In genomic region chr7:55477781-55478374, GRCh38 we compare ENCODE assay signal across 12 cellular contexts.
A peak's percentile ranks its signal among the peaks of the same experiment; 100 is the strongest.
DNase-seq lines count a peak whose midpoint lies in the region; ATAC-seq and TF ChIP-seq lines count a peak whose summit lies in the region.
"Had no signal": no experiment of that assay in that cellular context is flagged by ENCODE, and none has a peak within 500 bp of the region (broad histone marks: within the 10 kb centered on the region; RNA-seq: fewer than 3 reads in every experiment).

No MANE protein-coding gene starts in this region.

- H3K9me3 Mint-ChIP-seq in natural killer cell treated with Interleukin-12 subunit alpha and Interleukin-12 subunit beta and Interleukin-15 and Interleukin-18, amount 100 ng/mL, for 72 hours, result no peaks in the 10 kb centered on the region
- H3K9me3 Mint-ChIP-seq in activated CD8-positive, alpha-beta memory T cell treated with anti-CD3 and anti-CD28 coated beads, Interleukin-2, amount 10 ng/mL, durations not matched to agents 7 days and 5 days (ENCODE audit: low read depth), result no peaks in the 10 kb centered on the region
- H3K9me3 Mint-ChIP-seq: activated T-cell treated with anti-CD3 and anti-CD28 coated beads, Interleukin-2, amount 50 U/mL, for 72 hours; stimulated activated naive CD8-positive, alpha-beta T cell treated with anti-CD3 and anti-CD28 coated beads, Interleukin-15, Interleukin-2, amounts not matched to agents 100 ng/mL and 50 ng/mL, for 24 hours had no signal

- H3K27ac Mint-ChIP-seq in natural killer cell treated with Interleukin-12 subunit alpha and Interleukin-12 subunit beta and Interleukin-15 and Interleukin-18, amount 100 ng/mL, for 72 hours, result peak overlapping the region in 1 of 2 donors; percentile 13
- no peak overlapping the region for H3K27ac Mint-ChIP-seq in activated CD8-positive, alpha-beta memory T cell treated with anti-CD3 and anti-CD28 coated beads, Interleukin-2, amount 10 ng/mL, durations not matched to agents 7 days and 5 days
- H3K27ac Mint-ChIP-seq: activated T-cell treated with anti-CD3 and anti-CD28 coated beads, Interleukin-2, amount 50 U/mL, for 72 hours; stimulated activated naive CD8-positive, alpha-beta T cell treated with anti-CD3 and anti-CD28 coated beads, Interleukin-15, Interleukin-2, amounts not matched to agents 100 ng/mL and 50 ng/mL, for 24 hours had no signal

- H3K4me3 Mint-ChIP-seq in natural killer cell treated with Interleukin-12 subunit alpha and Interleukin-12 subunit beta and Interleukin-15 and Interleukin-18, amount 100 ng/mL, for 72 hours, result no peak overlapping the region
- H3K4me3 Mint-ChIP-seq in activated CD8-positive, alpha-beta memory T cell treated with anti-CD3 and anti-CD28 coated beads, Interleukin-2, amount 10 ng/mL, durations not matched to agents 7 days and 5 days, result no peak overlapping the region
- H3K4me3 Mint-ChIP-seq: activated T-cell treated with anti-CD3 and anti-CD28 coated beads, Interleukin-2, amount 50 U/mL, for 72 hours; stimulated activated naive CD8-positive, alpha-beta T cell treated with anti-CD3 and anti-CD28 coated beads, Interleukin-15, Interleukin-2, amounts not matched to agents 100 ng/mL and 50 ng/mL, for 24 hours had no signal

- DNase-seq in ELR (ENCODE audit: low read depth) (peak; percentile 93), Peyer's patch (peak in 2 of 3 donors; percentile 16 to 45), esophagus muscularis mucosa (ENCODE audit: extremely low spot score) (peak; percentile 81), renal cortical epithelial cell (ENCODE audit: low read depth) (peak; percentile 50), HuH-7.5 (ENCODE audit: low spot score) (no peak), NCI-H2107 treated with DMSO at 0.1 percent for 48 hours (lab: John Stamatoyannopoulos, UW; ENCODE audit: unreplicated experiment) (no peak)
- DNase-seq in natural killer cell treated with Interleukin-12 subunit alpha and Interleukin-12 subunit beta and Interleukin-15 and Interleukin-18, amount 100 ng/mL, for 72 hours (ENCODE audit: low spot score), result no peak
- DNase-seq in activated CD8-positive, alpha-beta memory T cell treated with anti-CD3 and anti-CD28 coated beads, Interleukin-2, amount 10 ng/mL, durations not matched to agents 7 days and 5 days, result no peak
- DNase-seq: activated T-cell treated with anti-CD3 and anti-CD28 coated beads, Interleukin-2, amount 50 U/mL, for 72 hours had no signal

- H3K9me3 ChIP-seq in Peyer's patch, result no peaks in the 10 kb centered on the region
- H3K9me3 ChIP-seq in esophagus muscularis mucosa, result no peaks in the 10 kb centered on the region
- H3K9me3 ChIP-seq: left lung had no signal

- H3K27ac ChIP-seq in Peyer's patch, result no peak overlapping the region
- no peak overlapping the region for H3K27ac ChIP-seq in esophagus muscularis mucosa (replicated peaks in 1 of 4)
- H3K27ac ChIP-seq: left lung had no signal

- TF ChIP-seq EP300 in esophagus muscularis mucosa (IDR thresholded peaks at IDR 0.05), result no peak

- TF ChIP-seq POLR2A in Peyer's patch (IDR thresholded peaks at IDR 0.05), result no peak
- no peak for TF ChIP-seq POLR2A in esophagus muscularis mucosa (IDR thresholded peaks at IDR 0.05; ENCODE audit: low read depth)

- H3K27me3 ChIP-seq in Peyer's patch (no peaks in the 10 kb centered on the region), esophagus muscularis mucosa (no peaks in the 10 kb centered on the region)
- H3K27me3 ChIP-seq: left lung had no signal

- CTCF ChIA-PET in activated CD8-positive, alpha-beta memory T cell treated with anti-CD3 and anti-CD28 coated beads, Interleukin-2, amount 10 ng/mL, durations not matched to agents 7 days and 5 days (lab: Charles Lee), result no interaction called here

- ATAC-seq in natural killer cell treated with Interleukin-12 subunit alpha and Interleukin-12 subunit beta and Interleukin-15 and Interleukin-18, amount 100 ng/mL, for 72 hours, result no peak
- ATAC-seq in activated CD8-positive, alpha-beta memory T cell treated with anti-CD3 and anti-CD28 coated beads, Interleukin-2, amount 10 ng/mL, durations not matched to agents 7 days and 5 days, result no peak
- ATAC-seq: activated T-cell treated with anti-CD3 and anti-CD28 coated beads, Interleukin-2, amount 50 U/mL, for 72 hours; K562; left lung had no signal

- H3K4me1 Mint-ChIP-seq in natural killer cell treated with Interleukin-12 subunit alpha and Interleukin-12 subunit beta and Interleukin-15 and Interleukin-18, amount 100 ng/mL, for 72 hours (ENCODE audit: low read depth in 2 of 2), result peaks cover 50 to 53% of the 10 kb centered on the region in 2 donors
- peaks cover 31% of the 10 kb centered on the region for H3K4me1 Mint-ChIP-seq in activated CD8-positive, alpha-beta memory T cell treated with anti-CD3 and anti-CD28 coated beads, Interleukin-2, amount 10 ng/mL, durations not matched to agents 7 days and 5 days

- intact Hi-C loops in esophagus muscularis mucosa (cut with DNase I), result no loop called here

- H3K36me3 ChIP-seq in Peyer's patch (peaks cover 0 to 15% (median 0%) of the 10 kb centered on the region in 3 donors), esophagus muscularis mucosa (peaks cover 0 to 28% (median 7%) of the 10 kb centered on the region in 4 donors)

- TF ChIP-seq CTCF in Peyer's patch (IDR thresholded peaks at IDR 0.05), result no peak
- TF ChIP-seq CTCF in esophagus muscularis mucosa (IDR thresholded peaks at IDR 0.05), result no peak

- H3K4me3 ChIP-seq in Peyer's patch (no peak overlapping the region), esophagus muscularis mucosa (no peak overlapping the region)
- H3K4me3 ChIP-seq: K562, left lung had no signal

- H3K36me3 Mint-ChIP-seq in natural killer cell treated with Interleukin-12 subunit alpha and Interleukin-12 subunit beta and Interleukin-15 and Interleukin-18, amount 100 ng/mL, for 72 hours, result peaks cover 19% of the 10 kb centered on the region
- peaks cover 3% of the 10 kb centered on the region for H3K36me3 Mint-ChIP-seq in activated CD8-positive, alpha-beta memory T cell treated with anti-CD3 and anti-CD28 coated beads, Interleukin-2, amount 10 ng/mL, durations not matched to agents 7 days and 5 days

- H3K4me1 ChIP-seq in Peyer's patch (no peaks in the 10 kb centered on the region), esophagus muscularis mucosa (no peaks in the 10 kb centered on the region)
- H3K4me1 ChIP-seq: left lung had no signal

- WGBS in esophagus muscularis mucosa, result 82% methylated on average over 13 of the region's 13 CpGs

- no peaks in the 10 kb centered on the region for H3K27me3 Mint-ChIP-seq in natural killer cell treated with Interleukin-12 subunit alpha and Interleukin-12 subunit beta and Interleukin-15 and Interleukin-18, amount 100 ng/mL, for 72 hours
- no peaks in the 10 kb centered on the region for H3K27me3 Mint-ChIP-seq in activated CD8-positive, alpha-beta memory T cell treated with anti-CD3 and anti-CD28 coated beads, Interleukin-2, amount 10 ng/mL, durations not matched to agents 7 days and 5 days
- H3K27me3 Mint-ChIP-seq: stimulated activated naive CD8-positive, alpha-beta T cell treated with anti-CD3 and anti-CD28 coated beads, Interleukin-15, Interleukin-2, amounts not matched to agents 100 ng/mL and 50 ng/mL, for 24 hours had no signal

Comparison
In these comparisons a context has a peak if more than half of its experiments do, and no peak if none do; other contexts are left out.
1. DNase-seq: peak in ELR (single experiment), Peyer's patch (2 of 3), esophagus muscularis mucosa (single experiment) and renal cortical epithelial cell (single experiment); none in natural killer cell treated with Interleukin-12 subunit alpha and Interleukin-12 subunit beta and Interleukin-15 and Interleukin-18, amount 100 ng/mL, for 72 hours (single experiment), activated CD8-positive, alpha-beta memory T cell treated with anti-CD3 and anti-CD28 coated beads, Interleukin-2, amount 10 ng/mL, durations not matched to agents 7 days and 5 days (single experiment), HuH-7.5 (single experiment) and NCI-H2107 treated with DMSO at 0.1 percent for 48 hours (single experiment).